9 cellular contexts compared by ENCODE assay signal in genomic region chrX:139204576-139204902, GRCh38.
DNase-seq lines count a peak whose midpoint lies in the region; ATAC-seq and TF ChIP-seq lines count a peak whose summit lies in the region.
"Had no signal": no experiment of that assay in that cellular context is flagged by ENCODE, and none has a peak within 500 bp of the region (broad histone marks: within the 10 kb centered on the region; RNA-seq: fewer than 3 reads in every experiment).

No MANE protein-coding gene starts in this region.

- H3K4me1 ChIP-seq in mononuclear cell (ENCODE audit: insufficient read depth, low read length) (no peaks in the 10 kb centered on the region), upper lobe of left lung (peaks cover 0 to 21% (median 0%) of the 10 kb centered on the region in 4 donors)

- H3K9me3 ChIP-seq in mononuclear cell (ENCODE audit: low read depth, low read length) (no peaks in the 10 kb centered on the region), upper lobe of left lung (no peaks in the 10 kb centered on the region)

- H3K4me1 Mint-ChIP-seq in activated naive CD4-positive, alpha-beta T cell treated with anti-CD3 and anti-CD28 coated beads for 36 hours (ENCODE audit: low read depth): peaks cover 2% of the 10 kb centered on the region
- H3K4me1 Mint-ChIP-seq in chondrocyte (ENCODE audit: low read depth): peaks cover 9% of the 10 kb centered on the region

- H3K4me3 Mint-ChIP-seq in activated naive CD4-positive, alpha-beta T cell treated with anti-CD3 and anti-CD28 coated beads for 36 hours: peak overlapping the region; percentile 53
- peak overlapping the region; percentile 72 for H3K4me3 Mint-ChIP-seq in chondrocyte (ENCODE audit: unreplicated experiment)

- intact Hi-C loops in activated naive CD4-positive, alpha-beta T cell treated with anti-CD3 and anti-CD28 coated beads for 36 hours (cut with micrococcal nuclease): no loop called here

- no peak for TF ChIP-seq EP300 in upper lobe of left lung (IDR thresholded peaks at IDR 0.05)

- H3K27me3 ChIP-seq in mononuclear cell (ENCODE audit: insufficient read depth, low read length) (peaks cover 33% of the 10 kb centered on the region), upper lobe of left lung (peaks cover 0 to 10% (median 0%) of the 10 kb centered on the region in 4 donors)

- H3K36me3 ChIP-seq in upper lobe of left lung: no peaks in the 10 kb centered on the region

- no peaks in the 10 kb centered on the region for H3K9me3 Mint-ChIP-seq in activated naive CD4-positive, alpha-beta T cell treated with anti-CD3 and anti-CD28 coated beads for 36 hours
- H3K9me3 Mint-ChIP-seq in chondrocyte (ENCODE audit: low read depth): no peaks in the 10 kb centered on the region

- no peak for ATAC-seq in upper lobe of left lung (ENCODE audit: low FRiP score in 2 of 2)
- ATAC-seq in GM19463 (IDR thresholded peaks at IDR 0.05; ENCODE audit: unreplicated experiment): no peak

- no peak overlapping the region for H3K27ac ChIP-seq in upper lobe of left lung

- TF ChIP-seq CTCF in chondrocyte (IDR thresholded peaks at IDR 0.05): no peak
- no peak for TF ChIP-seq CTCF in upper lobe of left lung (IDR thresholded peaks at IDR 0.05)

- DNase-seq in activated naive CD4-positive, alpha-beta T cell treated with anti-CD3 and anti-CD28 coated beads for 36 hours: no peak
- DNase-seq in activated naive CD4-positive, alpha-beta T cell treated with Interleukin-2 at 50 U/mL for 16 hours: no peak
- no peak for DNase-seq in chondrocyte (ENCODE audit: low spot score)
- DNase-seq in upper lobe of left lung: no peak
- DNase-seq in NAMALWA (ENCODE audit: low spot score): no peak
- DNase-seq in NCI-H1417 treated with DMSO at 0.1 percent for 48 hours (lab: John Stamatoyannopoulos, UW): no peak
- DNase-seq: SHP77 had no signal

- WGBS in upper lobe of left lung, 2 donors: 1 to 19% methylated on average over 18 of the region's 18 CpGs

- TF ChIP-seq POLR2A in upper lobe of left lung (IDR thresholded peaks at IDR 0.05): no peak

- H3K36me3 Mint-ChIP-seq in activated naive CD4-positive, alpha-beta T cell treated with anti-CD3 and anti-CD28 coated beads for 36 hours (ENCODE audit: low read depth): no peaks in the 10 kb centered on the region
- peaks cover 1% of the 10 kb centered on the region for H3K36me3 Mint-ChIP-seq in chondrocyte (ENCODE audit: low read depth)

- no peak overlapping the region for H3K27ac Mint-ChIP-seq in activated naive CD4-positive, alpha-beta T cell treated with anti-CD3 and anti-CD28 coated beads for 36 hours
- H3K27ac Mint-ChIP-seq in chondrocyte (ENCODE audit: unreplicated experiment): no peak overlapping the region

- CTCF ChIA-PET in activated naive CD4-positive, alpha-beta T cell treated with anti-CD3 and anti-CD28 coated beads for 36 hours (lab: Charles Lee): no interaction called here

- peaks cover 36% of the 10 kb centered on the region for H3K27me3 Mint-ChIP-seq in activated naive CD4-positive, alpha-beta T cell treated with anti-CD3 and anti-CD28 coated beads for 36 hours (ENCODE audit: low read depth)
- peaks cover 62% of the 10 kb centered on the region for H3K27me3 Mint-ChIP-seq in chondrocyte (ENCODE audit: low read depth)

- H3K4me3 ChIP-seq in mononuclear cell (ENCODE audit: low read length) (peak overlapping the region; percentile 8), upper lobe of left lung (peak overlapping the region in 3 of 4 donors; percentile 35 to 52 (median 48))
